ENCODE assay signal across 8 cellular contexts in the genomic region with DNA sequence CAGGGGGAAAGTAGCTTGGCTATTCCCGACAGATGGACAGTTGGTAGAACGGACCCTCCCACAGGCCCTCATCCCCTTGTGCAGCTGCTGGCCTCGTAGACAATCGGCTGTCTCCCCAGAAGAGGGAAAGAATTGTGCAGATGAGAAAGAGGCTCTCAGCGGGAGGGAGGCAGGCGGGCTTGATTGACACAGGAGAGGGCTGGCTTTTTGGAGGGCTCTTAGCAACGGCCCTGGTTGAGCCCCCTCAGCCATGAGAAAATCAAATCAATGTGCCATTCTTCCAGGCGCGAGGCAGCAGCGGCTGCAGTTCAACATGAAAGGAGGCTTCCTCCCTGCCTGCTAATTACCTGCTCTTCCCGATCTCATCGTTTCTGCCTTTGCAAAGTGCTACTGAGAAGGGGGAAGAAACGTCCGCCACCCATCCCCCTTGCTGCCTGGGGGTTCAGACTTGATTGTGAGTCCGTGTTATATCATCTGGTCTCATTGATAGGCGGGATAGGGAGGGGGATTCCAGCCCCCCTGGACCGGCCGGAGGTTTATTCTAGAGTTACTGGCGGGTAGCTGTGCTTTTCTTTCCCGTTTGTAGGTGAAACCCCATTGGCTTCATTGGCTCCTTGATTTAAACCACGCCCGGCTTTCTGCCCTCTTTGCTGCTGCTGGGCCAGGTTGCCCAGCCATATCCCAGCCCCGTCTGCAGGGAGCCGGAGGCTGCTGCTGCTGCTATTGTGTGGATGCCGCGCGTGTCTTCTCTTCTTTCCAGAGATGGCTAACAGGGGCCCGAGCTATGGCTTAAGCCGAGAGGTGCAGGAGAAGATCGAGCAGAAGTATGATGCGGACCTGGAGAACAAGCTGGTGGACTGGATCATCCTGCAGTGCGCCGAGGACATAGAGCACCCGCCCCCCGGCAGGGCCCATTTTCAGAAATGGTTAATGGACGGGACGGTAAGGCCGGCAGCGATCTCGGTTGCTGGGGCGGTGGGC. TPM values are rescaled to one million over a fixed set of nuclear protein-coding genes. Genes with fewer than 3 reads are reported as not detected.
A peak's percentile ranks its signal among the peaks of the same experiment; 100 is the strongest.
DNase-seq lines count a peak whose midpoint lies in the region; ATAC-seq and TF ChIP-seq lines count a peak whose summit lies in the region.

TSS of gene TAGLN3 (plus strand) at position 262 of the 981 bp plus-strand sequence. CDS start at position 763, 501 bp downstream.

- no peaks in the 10 kb centered on the region for H3K9me3 ChIP-seq in liver (ENCODE audit: control insufficient read depth in 4 of 4, low read length in 3 of 4)
- no peaks in the 10 kb centered on the region for H3K9me3 ChIP-seq in stomach smooth muscle (ENCODE audit: control insufficient read depth in 2 of 2, low read length in 2 of 2)

- peaks cover 0 to 11% (median 6%) of the 10 kb centered on the region in 4 donors for H3K4me1 ChIP-seq in liver (ENCODE audit: control insufficient read depth in 4 of 4, insufficient read depth in 4 of 4, low read length in 3 of 4)
- H3K4me1 ChIP-seq in stomach smooth muscle (ENCODE audit: control insufficient read depth, insufficient read depth, low read length), result peaks cover 10% of the 10 kb centered on the region

- no peak for TF ChIP-seq CTCF in coronary artery (IDR thresholded peaks at IDR 0.05)
- TF ChIP-seq CTCF in liver (IDR thresholded peaks at IDR 0.05; ENCODE audit: low read depth, low read length, missing input control), result no peak

- H3K9ac ChIP-seq in liver (ENCODE audit: low read depth in 1 of 2, low read length in 2 of 2) (no peak within 1 kb of the TSS), stomach smooth muscle (ENCODE audit: low read length in 2 of 2) (peak within 1 kb of the TSS in 1 of 2 donors; percentile 25)

- H3K36me3 ChIP-seq in liver (ENCODE audit: control insufficient read depth in 4 of 4, insufficient read depth in 3 of 4, low read depth in 1 of 4, low read length in 3 of 4) (no peaks in the 10 kb centered on the region), stomach smooth muscle (ENCODE audit: control insufficient read depth in 2 of 2, insufficient read depth in 2 of 2, low read length in 2 of 2) (no peaks in the 10 kb centered on the region)

- peak; percentile 56 for ATAC-seq in HG02588 (IDR thresholded peaks at IDR 0.05; ENCODE audit: unreplicated experiment)
- no peak for ATAC-seq in HG02840 (IDR thresholded peaks at IDR 0.05; ENCODE audit: low FRiP score, unreplicated experiment)

- H3K27me3 ChIP-seq in liver (ENCODE audit: control insufficient read depth in 4 of 4, insufficient read depth in 4 of 4, low read length in 3 of 4) (peaks cover 0 to 3% (median 0%) of the 10 kb centered on the region in 4 donors), stomach smooth muscle (ENCODE audit: control insufficient read depth in 1 of 2, insufficient read depth in 2 of 2, low read length in 2 of 2) (peaks cover 14 to 16% of the 10 kb centered on the region in 2 donors)

- H3K27ac ChIP-seq in coronary artery (no peak within 1 kb of the TSS), liver (ENCODE audit: low read depth in 1 of 2, low read length in 2 of 2) (no peak within 1 kb of the TSS), stomach smooth muscle (ENCODE audit: low read length) (no peak within 1 kb of the TSS)

- H3K4me3 ChIP-seq in coronary artery (peak within 1 kb of the TSS; percentile 70), liver (ENCODE audit: low read depth in 1 of 3, low read length in 3 of 3) (peak within 1 kb of the TSS in 2 of 3 donors; percentile 13 to 42), stomach smooth muscle (ENCODE audit: low read length in 2 of 2) (peak within 1 kb of the TSS; percentile 76 to 78)

- DNase-seq in DMS153 (lab: John Stamatoyannopoulos, UW), result peak; percentile 71
- peak; percentile 31 for DNase-seq in NCI-H774 (lab: John Stamatoyannopoulos, UW)
- no peak for DNase-seq in coronary artery (ENCODE audit: low spot score)
- no peak for DNase-seq in mucosa of gallbladder (ENCODE audit: low spot score)

- no peak for TF ChIP-seq RAD21 in liver (IDR thresholded peaks at IDR 0.05)

- 13% methylated on average over 41 of the region's 41 CpGs for WGBS in liver

TF ChIP-seq in liver, 16 proteins besides CTCF, POLR2A, EP300 and RAD21:
- no peak for TF ChIP-seq TAF1 (conservative IDR thresholded peaks at IDR 0.05)
- TF ChIP-seq JUND (IDR thresholded peaks at IDR 0.05), result no peak
- TF ChIP-seq, protein P1, sequence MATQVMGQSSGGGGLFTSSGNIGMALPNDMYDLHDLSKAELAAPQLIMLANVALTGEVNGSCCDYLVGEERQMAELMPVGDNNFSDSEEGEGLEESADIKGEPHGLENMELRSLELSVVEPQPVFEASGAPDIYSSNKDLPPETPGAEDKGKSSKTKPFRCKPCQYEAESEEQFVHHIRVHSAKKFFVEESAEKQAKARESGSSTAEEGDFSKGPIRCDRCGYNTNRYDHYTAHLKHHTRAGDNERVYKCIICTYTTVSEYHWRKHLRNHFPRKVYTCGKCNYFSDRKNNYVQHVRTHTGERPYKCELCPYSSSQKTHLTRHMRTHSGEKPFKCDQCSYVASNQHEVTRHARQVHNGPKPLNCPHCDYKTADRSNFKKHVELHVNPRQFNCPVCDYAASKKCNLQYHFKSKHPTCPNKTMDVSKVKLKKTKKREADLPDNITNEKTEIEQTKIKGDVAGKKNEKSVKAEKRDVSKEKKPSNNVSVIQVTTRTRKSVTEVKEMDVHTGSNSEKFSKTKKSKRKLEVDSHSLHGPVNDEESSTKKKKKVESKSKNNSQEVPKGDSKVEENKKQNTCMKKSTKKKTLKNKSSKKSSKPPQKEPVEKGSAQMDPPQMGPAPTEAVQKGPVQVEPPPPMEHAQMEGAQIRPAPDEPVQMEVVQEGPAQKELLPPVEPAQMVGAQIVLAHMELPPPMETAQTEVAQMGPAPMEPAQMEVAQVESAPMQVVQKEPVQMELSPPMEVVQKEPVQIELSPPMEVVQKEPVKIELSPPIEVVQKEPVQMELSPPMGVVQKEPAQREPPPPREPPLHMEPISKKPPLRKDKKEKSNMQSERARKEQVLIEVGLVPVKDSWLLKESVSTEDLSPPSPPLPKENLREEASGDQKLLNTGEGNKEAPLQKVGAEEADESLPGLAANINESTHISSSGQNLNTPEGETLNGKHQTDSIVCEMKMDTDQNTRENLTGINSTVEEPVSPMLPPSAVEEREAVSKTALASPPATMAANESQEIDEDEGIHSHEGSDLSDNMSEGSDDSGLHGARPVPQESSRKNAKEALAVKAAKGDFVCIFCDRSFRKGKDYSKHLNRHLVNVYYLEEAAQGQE (IDR thresholded peaks at IDR 0.05), result no peak
- no peak for TF ChIP-seq FOXA2 (IDR thresholded peaks at IDR 0.05)
- TF ChIP-seq ATF3 (IDR thresholded peaks at IDR 0.05), result no peak
- TF ChIP-seq SP1 (IDR thresholded peaks at IDR 0.05), result no peak
- TF ChIP-seq FOXA1 (IDR thresholded peaks at IDR 0.05), result no peak
- no peak for TF ChIP-seq NR2F2 (IDR thresholded peaks at IDR 0.05)
- no peak for TF ChIP-seq EGR1 (IDR thresholded peaks at IDR 0.05; ENCODE audit: low read depth in 2 of 2)
- TF ChIP-seq, protein P2, sequence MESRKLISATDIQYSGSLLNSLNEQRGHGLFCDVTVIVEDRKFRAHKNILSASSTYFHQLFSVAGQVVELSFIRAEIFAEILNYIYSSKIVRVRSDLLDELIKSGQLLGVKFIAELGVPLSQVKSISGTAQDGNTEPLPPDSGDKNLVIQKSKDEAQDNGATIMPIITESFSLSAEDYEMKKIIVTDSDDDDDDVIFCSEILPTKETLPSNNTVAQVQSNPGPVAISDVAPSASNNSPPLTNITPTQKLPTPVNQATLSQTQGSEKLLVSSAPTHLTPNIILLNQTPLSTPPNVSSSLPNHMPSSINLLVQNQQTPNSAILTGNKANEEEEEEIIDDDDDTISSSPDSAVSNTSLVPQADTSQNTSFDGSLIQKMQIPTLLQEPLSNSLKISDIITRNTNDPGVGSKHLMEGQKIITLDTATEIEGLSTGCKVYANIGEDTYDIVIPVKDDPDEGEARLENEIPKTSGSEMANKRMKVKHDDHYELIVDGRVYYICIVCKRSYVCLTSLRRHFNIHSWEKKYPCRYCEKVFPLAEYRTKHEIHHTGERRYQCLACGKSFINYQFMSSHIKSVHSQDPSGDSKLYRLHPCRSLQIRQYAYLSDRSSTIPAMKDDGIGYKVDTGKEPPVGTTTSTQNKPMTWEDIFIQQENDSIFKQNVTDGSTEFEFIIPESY (IDR thresholded peaks at IDR 0.05), result no peak
- TF ChIP-seq HNF4A (conservative IDR thresholded peaks at IDR 0.05), result no peak
- no peak for TF ChIP-seq GABPA (IDR thresholded peaks at IDR 0.05 in 1 of 2, conservative IDR thresholded peaks at IDR 0.05 in 1 of 2)
- TF ChIP-seq MAX (IDR thresholded peaks at IDR 0.05), result no peak
- no peak for TF ChIP-seq RXRA (IDR thresholded peaks at IDR 0.05)
- TF ChIP-seq HNF4G (IDR thresholded peaks at IDR 0.05), result no peak
- no peak for TF ChIP-seq YY1 (IDR thresholded peaks at IDR 0.05)

RNA-seq across cellular contexts. Expression of gene TAGLN3, which starts in this region (rescaled TPM):
- not detected for total RNA-seq in liver
- polyA plus RNA-seq in liver, result not detected
- not detected for total RNA-seq in mucosa of gallbladder

Comparison
In these comparisons a context has a peak if more than half of its experiments do, and no peak if none do; other contexts are left out.
1. DNase-seq: peak in DMS153 (single experiment) and NCI-H774 (single experiment); none in coronary artery (single experiment) and mucosa of gallbladder (single experiment).
2. Peak in every context shown above with its lines, with median percentiles within 50 percentile points of each other: H3K4me3 ChIP-seq.